In the genomic region with DNA sequence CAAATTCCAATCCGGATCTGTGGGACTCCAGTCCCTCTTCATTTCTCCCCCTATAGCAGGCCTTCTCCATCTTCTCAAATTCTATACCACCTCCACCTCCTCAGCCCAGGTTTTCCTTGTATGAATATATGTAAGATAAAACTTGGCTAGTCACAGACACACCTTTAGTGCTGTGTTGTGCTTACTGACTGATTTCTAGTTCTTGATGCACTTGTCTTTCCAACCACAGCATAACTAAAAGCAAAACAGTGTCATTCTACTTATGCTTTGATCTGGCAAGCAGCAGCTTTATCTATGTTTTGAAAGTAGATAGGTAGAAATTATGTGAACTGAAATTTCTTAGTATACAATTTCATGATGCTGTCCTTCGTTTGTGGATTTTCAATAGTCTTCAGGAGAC, we compare ENCODE assay signal across 25 cellular contexts. TPM values are rescaled to one million over a fixed set of nuclear protein-coding genes. Genes with fewer than 3 reads are reported as not detected.
DNase-seq lines count a peak whose midpoint lies in the region; ATAC-seq and TF ChIP-seq lines count a peak whose summit lies in the region.
"Had no signal": no experiment of that assay in that cellular context is flagged by ENCODE, and none has a peak within 500 bp of the region (broad histone marks: within the 10 kb centered on the region; RNA-seq: fewer than 3 reads in every experiment).

No MANE protein-coding gene starts in this region.

- peaks cover 58% of the 10 kb centered on the region for H3K4me1 Mint-ChIP-seq in activated CD4-positive, alpha-beta T cell treated with anti-CD3 and anti-CD28 coated beads, Interleukin-2, amount 10 ng/mL, durations not matched to agents 7 days and 5 days
- peaks cover 33% of the 10 kb centered on the region for H3K4me1 Mint-ChIP-seq in CD8-positive, alpha-beta T cell (ENCODE audit: low read depth)
- H3K4me1 Mint-ChIP-seq in activated T-cell treated with anti-CD3 and anti-CD28 coated beads, Interleukin-2, amount 50 U/mL, for 72 hours (ENCODE audit: low read depth) = peaks cover 76% of the 10 kb centered on the region
- peaks cover 26 to 45% (median 40%) of the 10 kb centered on the region in 4 donors for H3K4me1 Mint-ChIP-seq in naive thymus-derived CD8-positive, alpha-beta T cell
- H3K4me1 Mint-ChIP-seq: neural crest cell had no signal

- H3K4me3 Mint-ChIP-seq in activated CD4-positive, alpha-beta T cell treated with anti-CD3 and anti-CD28 coated beads, Interleukin-2, amount 10 ng/mL, durations not matched to agents 7 days and 5 days = no peak overlapping the region
- H3K4me3 Mint-ChIP-seq in CD8-positive, alpha-beta T cell = no peak overlapping the region
- H3K4me3 Mint-ChIP-seq in activated T-cell treated with anti-CD3 and anti-CD28 coated beads, Interleukin-2, amount 50 U/mL, for 72 hours = peak overlapping the region in 1 of 2 donors; percentile 26
- peak overlapping the region in 5 of 10 donors; percentile 5 to 51 (median 33) for H3K4me3 Mint-ChIP-seq in naive thymus-derived CD8-positive, alpha-beta T cell
- H3K4me3 Mint-ChIP-seq: neural crest cell had no signal

- H3K9me3 Mint-ChIP-seq in activated CD4-positive, alpha-beta T cell treated with anti-CD3 and anti-CD28 coated beads, Interleukin-2, amount 10 ng/mL, durations not matched to agents 7 days and 5 days = no peaks in the 10 kb centered on the region
- no peaks in the 10 kb centered on the region for H3K9me3 Mint-ChIP-seq in CD8-positive, alpha-beta T cell
- no peaks in the 10 kb centered on the region for H3K9me3 Mint-ChIP-seq in activated T-cell treated with anti-CD3 and anti-CD28 coated beads, Interleukin-2, amount 50 U/mL, for 72 hours
- no peaks in the 10 kb centered on the region for H3K9me3 Mint-ChIP-seq in naive thymus-derived CD8-positive, alpha-beta T cell
- H3K9me3 Mint-ChIP-seq: neural crest cell had no signal

- no peak for TF ChIP-seq CTCF in CD8-positive, alpha-beta T cell (IDR thresholded peaks at IDR 0.05)

- CTCF ChIA-PET in activated CD4-positive, alpha-beta T cell treated with anti-CD3 and anti-CD28 coated beads, Interleukin-2, amount 10 ng/mL, durations not matched to agents 7 days and 5 days (lab: Charles Lee) = interaction anchor here (2.0 kb wide), 1 partner anchor 45 kb away, joined by 4 read pairs; no protein-coding TSS in a partner anchor
- CTCF ChIA-PET in CD8-positive, alpha-beta T cell (lab: Charles Lee) = interaction anchor here (1.5 kb wide), 2 partner anchors 8 to 17 kb away, joined by 3 to 4 read pairs; no protein-coding TSS in a partner anchor

- peaks cover 21% of the 10 kb centered on the region for H3K36me3 Mint-ChIP-seq in activated CD4-positive, alpha-beta T cell treated with anti-CD3 and anti-CD28 coated beads, Interleukin-2, amount 10 ng/mL, durations not matched to agents 7 days and 5 days (ENCODE audit: low read depth)
- peaks cover 57% of the 10 kb centered on the region for H3K36me3 Mint-ChIP-seq in CD8-positive, alpha-beta T cell
- H3K36me3 Mint-ChIP-seq in activated T-cell treated with anti-CD3 and anti-CD28 coated beads, Interleukin-2, amount 50 U/mL, for 72 hours (ENCODE audit: insufficient read depth in 2 of 2) = peaks cover 0 to 4% of the 10 kb centered on the region in 2 donors
- peaks cover 5 to 48% (median 15%) of the 10 kb centered on the region in 3 donors for H3K36me3 Mint-ChIP-seq in naive thymus-derived CD8-positive, alpha-beta T cell

- DNase-seq in activated CD4-positive, alpha-beta T cell treated with anti-CD3 and anti-CD28 coated beads, Interleukin-2, amount 10 ng/mL, durations not matched to agents 7 days and 5 days = no peak
- DNase-seq in activated CD4-positive, alpha-beta T cell treated with anti-CD3 and anti-CD28 coated beads for 4 hours = no peak
- no peak for DNase-seq in CD8-positive, alpha-beta T cell
- peak; percentile 25 to 35 for DNase-seq in activated T-cell treated with anti-CD3 and anti-CD28 coated beads, Interleukin-2, amount 50 U/mL, for 72 hours
- DNase-seq in naive thymus-derived CD8-positive, alpha-beta T cell = peak in 2 of 10 donors; percentile 26 to 33
- DNase-seq in activated gamma-delta T cell (lab: John Stamatoyannopoulos, UW) (no peak), SHP77 treated with DMSO at 0.1 percent for 48 hours (lab: John Stamatoyannopoulos, UW) (no peak)
- DNase-seq: activated CD4-positive, alpha-beta T cell treated with anti-CD3 and anti-CD28 coated beads for 48 hours; AML-193; DMS53; effector memory CD4-positive, alpha-beta T cell; erythroblast; GDM1; heart left ventricle; Karpas-422; mucosa of descending colon; NCI-H1694; NCI-H524 treated with DMSO at 0.1 percent for 48 hours; right cardiac atrium; SJCRH30; transverse colon had no signal

- peaks cover 33% of the 10 kb centered on the region for H3K4me1 ChIP-seq in CD8-positive, alpha-beta T cell (ENCODE audit: insufficient read depth, low read length)
- H3K4me1 ChIP-seq: heart left ventricle, transverse colon had no signal

- peak overlapping the region; percentile 66 for H3K27ac Mint-ChIP-seq in activated CD4-positive, alpha-beta T cell treated with anti-CD3 and anti-CD28 coated beads, Interleukin-2, amount 10 ng/mL, durations not matched to agents 7 days and 5 days
- peak overlapping the region; percentile 1 for H3K27ac Mint-ChIP-seq in CD8-positive, alpha-beta T cell
- H3K27ac Mint-ChIP-seq in activated T-cell treated with anti-CD3 and anti-CD28 coated beads, Interleukin-2, amount 50 U/mL, for 72 hours = peak overlapping the region; percentile 20
- peak overlapping the region in 9 of 10 donors; percentile 3 to 78 (median 30) for H3K27ac Mint-ChIP-seq in naive thymus-derived CD8-positive, alpha-beta T cell

- peaks cover 14% of the 10 kb centered on the region for H3K27me3 Mint-ChIP-seq in activated CD4-positive, alpha-beta T cell treated with anti-CD3 and anti-CD28 coated beads, Interleukin-2, amount 10 ng/mL, durations not matched to agents 7 days and 5 days
- H3K27me3 Mint-ChIP-seq in CD8-positive, alpha-beta T cell (ENCODE audit: low read depth) = no peaks in the 10 kb centered on the region
- peaks cover 34% of the 10 kb centered on the region for H3K27me3 Mint-ChIP-seq in activated T-cell treated with anti-CD3 and anti-CD28 coated beads, Interleukin-2, amount 50 U/mL, for 72 hours (ENCODE audit: low read depth)
- H3K27me3 Mint-ChIP-seq in naive thymus-derived CD8-positive, alpha-beta T cell = no peaks in the 10 kb centered on the region

- no peak for ATAC-seq in CD8-positive, alpha-beta T cell
- peak; percentile 79 to 80 for ATAC-seq in activated T-cell treated with anti-CD3 and anti-CD28 coated beads, Interleukin-2, amount 50 U/mL, for 72 hours (replicated peaks in 1 of 2)
- peak; percentile 53 to 76 for ATAC-seq in naive thymus-derived CD8-positive, alpha-beta T cell
- ATAC-seq in HG03378 (IDR thresholded peaks at IDR 0.05; ENCODE audit: unreplicated experiment) = no peak
- ATAC-seq: heart left ventricle, mucosa of descending colon, Panc1, right cardiac atrium had no signal

- H3K27ac ChIP-seq in CD8-positive, alpha-beta T cell (ENCODE audit: low read depth, low read length) = no peak overlapping the region
- H3K27ac ChIP-seq: heart left ventricle, SJCRH30, transverse colon had no signal

- H3K27me3 ChIP-seq in CD8-positive, alpha-beta T cell (ENCODE audit: insufficient read depth, low read length) = no peaks in the 10 kb centered on the region
- H3K27me3 ChIP-seq: heart left ventricle, SJCRH30, transverse colon had no signal

- H3K36me3 ChIP-seq in CD8-positive, alpha-beta T cell (ENCODE audit: insufficient read depth, low read length) = no peaks in the 10 kb centered on the region

- no peaks in the 10 kb centered on the region for H3K9me3 ChIP-seq in CD8-positive, alpha-beta T cell (ENCODE audit: low read length)
- H3K9me3 ChIP-seq: heart left ventricle, mucosa of descending colon, SJCRH30, transverse colon had no signal

- H3K4me3 ChIP-seq in CD8-positive, alpha-beta T cell (ENCODE audit: low read depth, low read length) = no peak overlapping the region
- H3K4me3 ChIP-seq: heart left ventricle, lung, mucosa of descending colon, SJCRH30, transverse colon had no signal

- intact Hi-C loops in CD8-positive, alpha-beta T cell (cut with DNase I, micrococcal nuclease) = no loop called here

- POLR2A ChIA-PET in activated CD4-positive, alpha-beta T cell treated with anti-CD3 and anti-CD28 coated beads, Interleukin-2, amount 10 ng/mL, durations not matched to agents 7 days and 5 days (lab: Charles Lee) = no interaction called here
- POLR2A ChIA-PET in CD8-positive, alpha-beta T cell (lab: Charles Lee) = no interaction called here
- POLR2A ChIA-PET in naive thymus-derived CD8-positive, alpha-beta T cell (lab: Charles Lee) = interaction anchor here (1.2 kb wide), 1 partner anchor 10 kb away, joined by 3 read pairs; no protein-coding TSS in a partner anchor

RNA-seq across cellular contexts. Expression of a gene that starts 47.5 kb away (rescaled TPM):
- total RNA-seq in activated CD4-positive, alpha-beta T cell treated with anti-CD3 and anti-CD28 coated beads, Interleukin-2, amount 10 ng/mL, durations not matched to agents 7 days and 5 days = 100 to 1,000 TPM; 210 to 244 TPM
- total RNA-seq in CD8-positive, alpha-beta T cell = 100 to 1,000 TPM; 381 to 403 TPM
- 100 to 1,000 TPM; 301 to 343 TPM for total RNA-seq in activated T-cell treated with anti-CD3 and anti-CD28 coated beads, Interleukin-2, amount 50 U/mL, for 72 hours
- total RNA-seq in naive thymus-derived CD8-positive, alpha-beta T cell = 100 to 1,000 TPM; 309 to 315 TPM
- polyA plus RNA-seq in naive thymus-derived CD8-positive, alpha-beta T cell = 100 to 1,000 TPM; 304 to 350 (median 348) TPM

Comparison
In these comparisons a context has a peak if more than half of its experiments do, and no peak if none do; other contexts are left out.
1. DNase-seq: peak in activated T-cell treated with anti-CD3 and anti-CD28 coated beads, Interleukin-2, amount 50 U/mL, for 72 hours (2 of 2); none in activated CD4-positive, alpha-beta T cell treated with anti-CD3 and anti-CD28 coated beads, Interleukin-2, amount 10 ng/mL, durations not matched to agents 7 days and 5 days (single experiment), activated CD4-positive, alpha-beta T cell treated with anti-CD3 and anti-CD28 coated beads for 4 hours (0 of 2), CD8-positive, alpha-beta T cell (0 of 7), activated gamma-delta T cell (single experiment) and SHP77 treated with DMSO at 0.1 percent for 48 hours (single experiment).
2. H3K27ac Mint-ChIP-seq: peak in every context shown above with its lines; median percentile 66 in activated CD4-positive, alpha-beta T cell treated with anti-CD3 and anti-CD28 coated beads, Interleukin-2, amount 10 ng/mL, durations not matched to agents 7 days and 5 days; 30 in naive thymus-derived CD8-positive, alpha-beta T cell; 20 in activated T-cell treated with anti-CD3 and anti-CD28 coated beads, Interleukin-2, amount 50 U/mL, for 72 hours; 1 in CD8-positive, alpha-beta T cell.
3. ATAC-seq: peak in activated T-cell treated with anti-CD3 and anti-CD28 coated beads, Interleukin-2, amount 50 U/mL, for 72 hours (2 of 2) and naive thymus-derived CD8-positive, alpha-beta T cell (2 of 2); none in CD8-positive, alpha-beta T cell (single experiment) and HG03378 (single experiment).